ENCODE assay signal across 8 cellular contexts in the genomic region with DNA sequence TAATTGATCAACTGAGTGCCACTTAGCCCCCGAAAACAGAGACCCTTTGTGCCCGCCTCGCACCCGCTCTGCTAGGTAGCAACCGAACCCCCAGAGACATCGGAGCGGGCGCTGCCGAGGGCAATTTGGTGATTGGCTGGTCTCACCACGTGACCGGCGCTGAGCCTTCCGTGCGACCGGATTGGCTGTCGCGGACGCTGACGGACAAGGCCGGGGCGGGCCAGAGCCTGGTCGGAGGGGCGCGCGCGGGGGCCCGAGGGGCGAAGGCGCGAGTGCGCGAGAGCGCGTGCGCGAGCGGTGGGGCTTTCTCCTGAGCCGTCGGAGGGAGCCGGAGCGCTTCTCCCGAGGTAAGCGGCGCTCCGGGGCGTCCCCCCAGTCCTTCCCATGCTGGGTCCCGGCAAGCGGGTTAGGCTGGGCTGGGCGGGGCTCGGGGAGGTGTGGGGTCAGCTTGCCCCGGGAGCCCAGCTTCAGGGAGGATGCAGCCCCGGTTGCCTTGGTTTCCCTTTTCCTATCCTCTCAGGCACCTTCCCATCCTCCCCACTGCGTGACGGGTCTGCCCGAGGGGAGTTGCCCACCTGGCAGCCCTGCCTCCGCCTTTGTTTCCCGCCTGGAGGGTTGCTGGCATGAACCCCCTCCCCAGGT. TPM values are rescaled to one million over a fixed set of nuclear protein-coding genes. Genes with fewer than 3 reads are reported as not detected.
DNase-seq lines count a peak whose midpoint lies in the region; ATAC-seq and TF ChIP-seq lines count a peak whose summit lies in the region.

TSS of gene TMEM108 (plus strand) at position 303 of the 642 bp plus-strand sequence.

- H3K36me3 ChIP-seq in adipocyte (ENCODE audit: control insufficient read depth, insufficient read depth, low read length, severe bottlenecking) (no peaks in the 10 kb centered on the region), left ventricle myocardium inferior (no peaks in the 10 kb centered on the region)

- intact Hi-C loops in left ventricle myocardium inferior (cut with micrococcal nuclease): no loop called here

- H3K27ac Mint-ChIP-seq in osteocyte (ENCODE audit: unreplicated experiment): no peak within 1 kb of the TSS

- no peak for TF ChIP-seq CTCF in GM20000 (IDR thresholded peaks at IDR 0.05; ENCODE audit: extremely low read depth, missing control alignments)
- no peak for TF ChIP-seq CTCF in left ventricle myocardium inferior (IDR thresholded peaks at IDR 0.05; ENCODE audit: borderline replicate concordance)
- no peak for TF ChIP-seq CTCF in osteocyte (IDR thresholded peaks at IDR 0.05)

- H3K4me1 ChIP-seq in adipocyte (ENCODE audit: control insufficient read depth, insufficient read depth, low read length): peaks cover 3% of the 10 kb centered on the region
- peaks cover 15% of the 10 kb centered on the region for H3K4me1 ChIP-seq in left ventricle myocardium inferior

- peak within 1 kb of the TSS; percentile 69 for H3K4me3 Mint-ChIP-seq in osteocyte (ENCODE audit: unreplicated experiment)

- peak within 1 kb of the TSS; percentile 59 for H3K4me3 ChIP-seq in adipocyte (ENCODE audit: low read length)
- peak within 1 kb of the TSS; percentile 71 for H3K4me3 ChIP-seq in left ventricle myocardium inferior

- no peaks in the 10 kb centered on the region for H3K9me3 Mint-ChIP-seq in osteocyte (ENCODE audit: unreplicated experiment)

- H3K27me3 Mint-ChIP-seq in osteocyte (ENCODE audit: unreplicated experiment): peaks cover 64% of the 10 kb centered on the region

- no peaks in the 10 kb centered on the region for H3K36me3 Mint-ChIP-seq in osteocyte (ENCODE audit: unreplicated experiment)

- H3K9me3 ChIP-seq in adipocyte (ENCODE audit: control insufficient read depth, low read length) (peaks cover 6% of the 10 kb centered on the region), left ventricle myocardium inferior (replicated peaks) (no peaks in the 10 kb centered on the region)

- peaks cover 15% of the 10 kb centered on the region for H3K4me1 Mint-ChIP-seq in osteocyte (ENCODE audit: unreplicated experiment)

- peaks cover 57% of the 10 kb centered on the region for H3K27me3 ChIP-seq in adipocyte (replicated peaks; ENCODE audit: control insufficient read depth, insufficient read depth, low read length)
- H3K27me3 ChIP-seq in left ventricle myocardium inferior (ENCODE audit: low read depth): peaks cover 81% of the 10 kb centered on the region

- peak within 1 kb of the TSS; percentile 51 for H3K27ac ChIP-seq in left ventricle myocardium inferior (replicated peaks)

- DNase-seq in 8988T (peak; percentile 25), GM20000 (ENCODE audit: low spot score) (peak; percentile 41), NCI-H345 (lab: John Stamatoyannopoulos, UW) (peak; percentile 94), adipocyte (ENCODE audit: low read depth) (peak; percentile 58), left ventricle myocardium inferior (peak; percentile 78), osteocyte (ENCODE audit: extremely low spot score, unreplicated experiment) (peak; percentile 92)

- no peak within 1 kb of the TSS for H3K9ac ChIP-seq in adipocyte (ENCODE audit: low read length)

- ATAC-seq in GM18868 (IDR thresholded peaks at IDR 0.05; ENCODE audit: unreplicated experiment) (no peak), HG03175 (IDR thresholded peaks at IDR 0.05; ENCODE audit: unreplicated experiment) (no peak)

RNA-seq across cellular contexts. Expression of gene TMEM108, which starts in this region (rescaled TPM):
- total RNA-seq in left ventricle myocardium inferior: 2.4 TPM
- total RNA-seq in osteocyte: 3.7 and 5.1 TPM in 2 replicates

Comparison
In these comparisons a context has a peak if more than half of its experiments do, and no peak if none do; other contexts are left out.
1. DNase-seq: peak in every context shown above with its lines; median percentile 94 in NCI-H345; 92 in osteocyte; 78 in left ventricle myocardium inferior; 58 in adipocyte; 41 in GM20000; 25 in 8988T.